In genomic region chr2:108652187-108652931, GRCh38 we compare ENCODE assay signal across 8 cellular contexts.
DNase-seq lines count a peak whose midpoint lies in the region; ATAC-seq and TF ChIP-seq lines count a peak whose summit lies in the region.
"Not testable (repeated sequence)": the region's sequence is repeated elsewhere in the genome, so short reads cannot be mapped to it uniquely, and the experiment has no call there.

No MANE protein-coding gene starts in this region.

- H3K4me1 Mint-ChIP-seq in effector memory CD8-positive, alpha-beta T cell (ENCODE audit: low read depth in 2 of 2) = peaks cover 19 to 41% of the 10 kb centered on the region in 2 donors
- H3K4me1 Mint-ChIP-seq in stimulated activated effector memory CD8-positive, alpha-beta T cell treated with anti-CD3 and anti-CD28 coated beads, Interleukin-12 subunit alpha, Interleukin-12 subunit beta, amount 100 ng/mL, for 72 hours = peaks cover 31% of the 10 kb centered on the region

- H3K4me3 Mint-ChIP-seq in effector memory CD8-positive, alpha-beta T cell = peak overlapping the region; percentile 27 to 56
- peak overlapping the region; percentile 55 for H3K4me3 Mint-ChIP-seq in stimulated activated effector memory CD8-positive, alpha-beta T cell treated with anti-CD3 and anti-CD28 coated beads, Interleukin-12 subunit alpha, Interleukin-12 subunit beta, amount 100 ng/mL, for 72 hours

- not testable (repeated sequence) for TF ChIP-seq CTCF in RWPE2 (IDR thresholded peaks at IDR 0.05; ENCODE audit: poor library complexity, severe bottlenecking); mucosa of descending colon (IDR thresholded peaks at IDR 0.05)

- H3K27ac ChIP-seq in RWPE2 (ENCODE audit: poor library complexity, severe bottlenecking) = peak overlapping the region; percentile 77

- not testable (repeated sequence) for H3K9me3 Mint-ChIP-seq in effector memory CD8-positive, alpha-beta T cell; stimulated activated effector memory CD8-positive, alpha-beta T cell treated with anti-CD3 and anti-CD28 coated beads, Interleukin-12 subunit alpha, Interleukin-12 subunit beta, amount 100 ng/mL, for 72 hours

- not testable (repeated sequence) for H3K4me1 ChIP-seq in RWPE2 (ENCODE audit: insufficient read depth, poor library complexity, severe bottlenecking); mucosa of descending colon (ENCODE audit: low read depth)

- ATAC-seq in GM21717 (IDR thresholded peaks at IDR 0.05; ENCODE audit: unreplicated experiment) = peak; percentile 98
- ATAC-seq in HG03439 (IDR thresholded peaks at IDR 0.05; ENCODE audit: unreplicated experiment) = peak; percentile 95
- peak; percentile 82 for ATAC-seq in RWPE2 (ENCODE audit: low read depth)
- peak; percentile 93 for ATAC-seq in effector memory CD8-positive, alpha-beta T cell (replicated peaks)
- peak; percentile 82 for ATAC-seq in mucosa of descending colon
- ATAC-seq in stimulated activated effector memory CD8-positive, alpha-beta T cell treated with anti-CD3 and anti-CD28 coated beads, Interleukin-12 subunit alpha, Interleukin-12 subunit beta, amount 100 ng/mL, for 72 hours = peak; percentile 99

- H3K9me3 ChIP-seq in RWPE2 (ENCODE audit: severe bottlenecking); mucosa of descending colon: not testable (repeated sequence)

- H3K27ac Mint-ChIP-seq in effector memory CD8-positive, alpha-beta T cell = peak overlapping the region; percentile 35 to 55
- peak overlapping the region; percentile 86 for H3K27ac Mint-ChIP-seq in stimulated activated effector memory CD8-positive, alpha-beta T cell treated with anti-CD3 and anti-CD28 coated beads, Interleukin-12 subunit alpha, Interleukin-12 subunit beta, amount 100 ng/mL, for 72 hours

- intact Hi-C loops in mucosa of descending colon (cut with DNase I, micrococcal nuclease) = not testable (repeated sequence)

- not testable (repeated sequence) for H3K27me3 Mint-ChIP-seq in effector memory CD8-positive, alpha-beta T cell

- DNase-seq in GM04504 (ENCODE audit: low read depth) = peak; percentile 79
- DNase-seq in RWPE2 (ENCODE audit: low spot score) = not testable (repeated sequence)
- peak; percentile 16 for DNase-seq in activated T-cell treated with anti-CD3 and anti-CD28 coated beads for 4 hours
- peak; percentile 4 to 32 (median 8) for DNase-seq in effector memory CD8-positive, alpha-beta T cell
- DNase-seq in mucosa of descending colon = peak in 1 of 3 donors; percentile 34
- peak; percentile 22 to 68 for DNase-seq in stimulated activated effector memory CD8-positive, alpha-beta T cell treated with anti-CD3 and anti-CD28 coated beads, Interleukin-12 subunit alpha, Interleukin-12 subunit beta, amount 100 ng/mL, for 72 hours (ENCODE audit: low spot score in 2 of 2)

- not testable (repeated sequence) for H3K27me3 ChIP-seq in RWPE2 (ENCODE audit: insufficient read depth, poor library complexity, severe bottlenecking)

- H3K4me3 ChIP-seq in RWPE2 (ENCODE audit: severe bottlenecking); mucosa of descending colon: not testable (repeated sequence)

- H3K36me3 ChIP-seq in RWPE2 (ENCODE audit: low read depth); mucosa of descending colon (ENCODE audit: low read depth): not testable (repeated sequence)

- H3K36me3 Mint-ChIP-seq in effector memory CD8-positive, alpha-beta T cell (ENCODE audit: insufficient read depth); stimulated activated effector memory CD8-positive, alpha-beta T cell treated with anti-CD3 and anti-CD28 coated beads, Interleukin-12 subunit alpha, Interleukin-12 subunit beta, amount 100 ng/mL, for 72 hours: not testable (repeated sequence)
